Comparison of ENCODE assay signal across 1 cellular context in the genomic region with DNA sequence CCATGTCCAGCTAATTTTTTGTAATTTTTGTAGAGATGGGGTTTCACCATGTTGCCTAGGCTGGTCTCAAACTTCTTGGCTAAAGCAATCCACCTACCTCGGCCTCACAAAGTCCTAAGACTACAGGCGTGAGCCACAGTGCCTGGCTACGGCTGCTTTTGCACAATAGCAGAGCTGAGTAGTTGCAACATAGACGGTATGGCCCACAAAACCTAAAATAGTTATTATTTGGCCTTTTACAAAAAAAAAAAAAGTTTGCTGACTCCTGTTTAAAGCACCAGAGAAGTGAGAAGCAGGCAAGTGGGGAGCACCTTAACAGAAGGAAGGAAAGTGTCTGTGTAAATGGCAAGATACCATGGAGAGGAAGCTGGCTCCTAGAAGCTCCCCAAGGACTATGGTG.
A peak's percentile ranks its signal among the peaks of the same experiment; 100 is the strongest.
TF ChIP-seq lines count a peak whose summit lies in the region.

No MANE protein-coding gene starts in this region.

TF ChIP-seq in K562, 482 proteins besides CTCF, POLR2A, EP300 and RAD21:
- TF ChIP-seq CEBPB (tag; IDR thresholded peaks at IDR 0.05) (0 out of 2 replicates have a peak, but pooled peaks have one; percentile 13), NFE2L1 (tag; IDR thresholded peaks at IDR 0.05; ENCODE audit: borderline replicate concordance, low read depth) (no peak), ZNF316 (IDR thresholded peaks at IDR 0.05) (0 out of 2 replicates have a peak, but pooled peaks have one; percentile 3), YBX1 (IDR thresholded peaks at IDR 0.05) (no peak), ZNF134 (CRISPR knock-in tag; conservative IDR thresholded peaks at IDR 0.05) (no peak), TEAD2 (tag; IDR thresholded peaks at IDR 0.05) (no peak), L3MBTL2 (IDR thresholded peaks at IDR 0.05) (no peak)
